In the genomic region with DNA sequence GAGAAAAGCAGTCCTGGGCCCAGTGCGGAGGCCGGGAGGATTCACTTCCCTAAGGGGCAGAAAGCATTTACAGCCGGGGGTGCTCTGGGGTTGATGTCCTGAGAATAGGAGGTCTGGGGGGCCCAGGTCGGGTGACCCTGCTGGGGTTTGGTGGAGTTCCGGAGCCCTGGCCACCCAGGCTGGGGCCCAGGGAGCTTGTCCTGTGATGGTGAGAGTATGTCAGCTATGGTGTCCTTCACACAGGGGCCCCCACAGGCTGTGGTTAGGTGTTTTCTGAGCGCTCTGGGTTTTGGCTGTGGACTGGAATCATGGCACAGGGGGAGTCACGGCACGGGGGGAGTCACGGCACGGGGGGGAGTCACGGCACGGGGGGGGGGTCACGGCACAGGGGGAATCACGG, we compare ENCODE assay signal across 19 cellular contexts. TPM values are rescaled to one million over a fixed set of nuclear protein-coding genes. Genes with fewer than 3 reads are reported as not detected.
A peak's percentile ranks its signal among the peaks of the same experiment; 100 is the strongest.
DNase-seq lines count a peak whose midpoint lies in the region; ATAC-seq, FAIRE-seq and TF ChIP-seq lines count a peak whose summit lies in the region.
"Had no signal": no experiment of that assay in that cellular context is flagged by ENCODE, and none has a peak within 500 bp of the region (broad histone marks: within the 10 kb centered on the region; RNA-seq: fewer than 3 reads in every experiment).

No MANE protein-coding gene starts in this region.

- H4K91ac ChIP-seq in H1 (replicated peaks; ENCODE audit: insufficient read length, low read length): no peak overlapping the region

- FAIRE-seq in H1 (lab: Jason Lieb, UNC): no peak
- FAIRE-seq: GM12878, GM18507 had no signal

- H3K18ac ChIP-seq in H1 (ENCODE audit: extremely low read depth, low read length): peak overlapping the region; percentile 89; the same call in 1 of the 2 replicates

- H2AFZ ChIP-seq in H1 (ENCODE audit: low read length): no peak overlapping the region
- peak overlapping the region; percentile 71 for H2AFZ ChIP-seq in parathyroid adenoma
- H2AFZ ChIP-seq: GM23248 had no signal

- no peak overlapping the region for H3K27ac Mint-ChIP-seq in activated naive CD8-positive, alpha-beta T cell treated with anti-CD3 and anti-CD28 coated beads for 36 hours
- H3K27ac Mint-ChIP-seq in activated naive CD8-positive, alpha-beta T cell treated with anti-CD3 and anti-CD28 coated beads, Interleukin-2, amount 50 U/mL, for 24 hours: no peak overlapping the region
- H3K27ac Mint-ChIP-seq: CD4-positive, CD25-positive, alpha-beta regulatory T cell had no signal

- no peak overlapping the region for H4K5ac ChIP-seq in H1 (ENCODE audit: insufficient read length, low read depth, low read length)

- H3K36me3 ChIP-seq in H7 (replicated peaks; ENCODE audit: control insufficient read depth, insufficient read depth, low read length) (no peaks in the 10 kb centered on the region), H1 (ENCODE audit: control insufficient read depth in 2 of 4, insufficient read depth in 4 of 4, low read length in 3 of 4) (no peaks in the 10 kb centered on the region; a peak in 1 of 8 replicates), parathyroid adenoma (ENCODE audit: control insufficient read depth, insufficient read depth, low read length) (no peaks in the 10 kb centered on the region), breast epithelium (no peaks in the 10 kb centered on the region)
- H3K36me3 ChIP-seq: BLaER1 treated with 17β-estradiol and CSF1 and Interleukin-3, amounts not matched to agents 10 nM and 100 nM had no signal

- CTCF ChIA-PET in H1 (lab: Charles Lee; ENCODE audit: partially characterized antibody): interaction anchor here (1.2 to 2.1 kb wide), 3 partner anchors 8 to 166 kb away, joined by 5 to 8 read pairs (median 7); no protein-coding TSS in a partner anchor

- POLR2A ChIA-PET in H1 (lab: Charles Lee; ENCODE audit: partially characterized antibody): interaction anchor here (1.2 kb wide), 1 partner anchor 8 kb away, joined by 3 read pairs; no protein-coding TSS in a partner anchor

- H2BK12ac ChIP-seq in H1 (ENCODE audit: low read depth, low read length): peak overlapping the region; percentile 99; the same call in 1 of the 2 replicates

- peaks cover 0 to 4% of the 10 kb centered on the region in 2 experiments; a peak in 1 of 4 replicates for H3K79me2 ChIP-seq in H1 (ENCODE audit: control insufficient read depth in 1 of 2, insufficient read depth in 2 of 2, low read length in 2 of 2)
- no peaks in the 10 kb centered on the region for H3K79me2 ChIP-seq in parathyroid adenoma

- H3K4me2 ChIP-seq in H1 (ENCODE audit: insufficient read depth in 1 of 2, low read depth in 2 of 2, low read length in 2 of 2): no peak overlapping the region
- no peak overlapping the region for H3K4me2 ChIP-seq in parathyroid adenoma (ENCODE audit: low read length)
- H3K4me2 ChIP-seq: BLaER1 treated with 17β-estradiol and CSF1 and Interleukin-3, amounts not matched to agents 10 nM and 100 nM had no signal

- H2BK120ac ChIP-seq in H1 (replicated peaks; ENCODE audit: low read depth, low read length): no peak overlapping the region

- no peak overlapping the region for H3K4ac ChIP-seq in H1 (replicated peaks; ENCODE audit: insufficient read length, low read depth, low read length)

- no peak overlapping the region for H3K23ac ChIP-seq in H1 (ENCODE audit: insufficient read length)

- H3K27me3 Mint-ChIP-seq in activated naive CD8-positive, alpha-beta T cell treated with anti-CD3 and anti-CD28 coated beads for 36 hours: peaks cover 28% of the 10 kb centered on the region
- H3K27me3 Mint-ChIP-seq in activated naive CD8-positive, alpha-beta T cell treated with anti-CD3 and anti-CD28 coated beads, Interleukin-2, amount 50 U/mL, for 24 hours: peaks cover 15% of the 10 kb centered on the region

- no peak overlapping the region for H2BK15ac ChIP-seq in H1 (ENCODE audit: low read length)

- intact Hi-C loops in breast epithelium (cut with DNase I; ENCODE audit: low total_unique reads): no loop called here

- H3K27me3 ChIP-seq in H7 (ENCODE audit: control insufficient read depth, insufficient read depth, low read length) (no peaks in the 10 kb centered on the region), H1 (replicated peaks in 1 of 4; ENCODE audit: control insufficient read depth in 3 of 4, extremely low read depth in 1 of 4, insufficient read depth in 3 of 4, low read length in 3 of 4) (no peaks in the 10 kb centered on the region; a peak in 2 of 7 replicates), parathyroid adenoma (ENCODE audit: control insufficient read depth, insufficient read depth, low read length) (no peaks in the 10 kb centered on the region), breast epithelium (no peaks in the 10 kb centered on the region)
- H3K27me3 ChIP-seq: BLaER1 treated with 17β-estradiol and CSF1 and Interleukin-3, amounts not matched to agents 10 nM and 100 nM had no signal

- H3K23me2 ChIP-seq in H1 (ENCODE audit: low read depth, low read length): peaks cover 2% of the 10 kb centered on the region; the same call in 1 of the 2 replicates

- peak overlapping the region; percentile 89; the same call in 1 of the 2 replicates for H2AK5ac ChIP-seq in H1 (ENCODE audit: low read depth, low read length)

- H3K4me1 ChIP-seq in H1 (replicated peaks in 1 of 4; ENCODE audit: control insufficient read depth in 3 of 4, insufficient read depth in 4 of 4, low read length in 3 of 4): peaks cover 10 to 21% (median 14%) of the 10 kb centered on the region in 4 experiments
- no peaks in the 10 kb centered on the region for H3K4me1 ChIP-seq in parathyroid adenoma
- no peaks in the 10 kb centered on the region for H3K4me1 ChIP-seq in breast epithelium

- H2BK5ac ChIP-seq in H1 (ENCODE audit: low read depth, low read length): peak overlapping the region; percentile 83; the same call in 1 of the 2 replicates

- TF ChIP-seq RAD21 in H1 (IDR thresholded peaks at IDR 0.05 in 1 of 2, conservative IDR thresholded peaks at IDR 0.05 in 1 of 2; ENCODE audit: low read depth in 2 of 2, low read length in 2 of 2): no peak

- no peaks in the 10 kb centered on the region for H3K36me3 Mint-ChIP-seq in activated naive CD8-positive, alpha-beta T cell treated with anti-CD3 and anti-CD28 coated beads for 36 hours
- no peaks in the 10 kb centered on the region for H3K36me3 Mint-ChIP-seq in activated naive CD8-positive, alpha-beta T cell treated with anti-CD3 and anti-CD28 coated beads, Interleukin-2, amount 50 U/mL, for 24 hours (ENCODE audit: low read depth)
- H3K36me3 Mint-ChIP-seq: CD4-positive, CD25-positive, alpha-beta regulatory T cell had no signal

- TF ChIP-seq POLR2A in H1 (IDR thresholded peaks at IDR 0.05; ENCODE audit: control extremely low read depth in 1 of 2, low read depth in 2 of 2, low read length in 2 of 2): no peak
- no peak for TF ChIP-seq POLR2A in breast epithelium (IDR thresholded peaks at IDR 0.05)

- peaks cover 17% of the 10 kb centered on the region for H3K4me1 Mint-ChIP-seq in activated naive CD8-positive, alpha-beta T cell treated with anti-CD3 and anti-CD28 coated beads for 36 hours
- H3K4me1 Mint-ChIP-seq in activated naive CD8-positive, alpha-beta T cell treated with anti-CD3 and anti-CD28 coated beads, Interleukin-2, amount 50 U/mL, for 24 hours: peaks cover 8% of the 10 kb centered on the region

- no peaks in the 10 kb centered on the region for H3K9me3 ChIP-seq in H1 (ENCODE audit: insufficient read depth in 2 of 2, low read depth in 1 of 2, low read length in 1 of 2)
- no peaks in the 10 kb centered on the region for H3K9me3 ChIP-seq in parathyroid adenoma (ENCODE audit: control insufficient read depth, low read length)
- no peaks in the 10 kb centered on the region for H3K9me3 ChIP-seq in breast epithelium
- H3K9me3 ChIP-seq: BLaER1 treated with 17β-estradiol and CSF1 and Interleukin-3, amounts not matched to agents 10 nM and 100 nM had no signal

- no peaks in the 10 kb centered on the region; the same call in 1 of the 2 replicates for H3K79me1 ChIP-seq in H1 (ENCODE audit: low read depth, low read length)

- TF ChIP-seq EP300 in H1 (IDR thresholded peaks at IDR 0.05; ENCODE audit: borderline replicate concordance in 1 of 2, low read depth in 2 of 2, low read length in 2 of 2): no peak

- H3K9ac ChIP-seq in H1 (replicated peaks in 1 of 4; ENCODE audit: extremely low read depth in 1 of 4, low read depth in 3 of 4, low read length in 3 of 4) (no peak overlapping the region), parathyroid adenoma (no peak overlapping the region)
- H3K9ac ChIP-seq: BLaER1 treated with 17β-estradiol and CSF1 and Interleukin-3, amounts not matched to agents 10 nM and 100 nM; GM23248 had no signal

- ATAC-seq in activated naive CD8-positive, alpha-beta T cell treated with anti-CD3 and anti-CD28 coated beads, Interleukin-2, amount 50 U/mL, for 24 hours: no peak
- no peak for ATAC-seq in HG03039 (IDR thresholded peaks at IDR 0.05; ENCODE audit: unreplicated experiment)
- ATAC-seq: GM12878, HCT116 had no signal

- WGBS in H1 (ENCODE audit: extremely low coverage in 1 of 2, insufficient coverage in 1 of 2, insufficient read length in 1 of 2, insufficient replicate concordance in 2 of 2, low coverage in 1 of 2, low lambda C conversion rate in 2 of 2, missing lambda C conversion rate in 1 of 2), 2 experiments: 71% methylated on average over 7 of the region's 14 CpGs; no CpG with 5 or more reads in 1 of the 2 experiments

- H3K4me3 ChIP-seq in H7 (ENCODE audit: insufficient read depth, low read depth, low read length) (no peak overlapping the region), H1 (ENCODE audit: extremely low read depth in 1 of 4, insufficient read depth in 2 of 4, low read depth in 3 of 4, low read length in 4 of 4) (no peak overlapping the region), parathyroid adenoma (ENCODE audit: low read depth, low read length) (no peak overlapping the region), breast epithelium (no peak overlapping the region)
- H3K4me3 ChIP-seq: BLaER1 treated with 17β-estradiol and CSF1 and Interleukin-3, amounts not matched to agents 10 nM and 100 nM; GM12878; GM23248 had no signal

- DNase-seq in activated naive CD8-positive, alpha-beta T cell treated with anti-CD3 and anti-CD28 coated beads for 36 hours: no peak
- no peak for DNase-seq in activated naive CD8-positive, alpha-beta T cell treated with anti-CD3 and anti-CD28 coated beads, Interleukin-2, amount 50 U/mL, for 24 hours
- DNase-seq in H7 (peak; percentile 61), H1 (ENCODE audit: low read depth in 1 of 2, low spot score in 2 of 2) (no peak), NOMO-1 (lab: John Stamatoyannopoulos, UW; ENCODE audit: unreplicated experiment in 2 of 2) (no peak), breast epithelium (ENCODE audit: low spot score in 2 of 2) (no peak)
- DNase-seq: 8988T; AML-193; Calu3; CD4-positive, CD25-positive, alpha-beta regulatory T cell; DMS 273 treated with DMSO at 0.1 percent for 48 hours; GM23248; IMR-90 had no signal

- no peak overlapping the region for H3K27ac ChIP-seq in H1 (ENCODE audit: low read depth, low read length)
- no peak overlapping the region for H3K27ac ChIP-seq in parathyroid adenoma
- no peak overlapping the region for H3K27ac ChIP-seq in breast epithelium
- H3K27ac ChIP-seq: BLaER1 treated with 17β-estradiol and CSF1 and Interleukin-3, amounts not matched to agents 10 nM and 100 nM; GM23248 had no signal

- H3K9me3 Mint-ChIP-seq in activated naive CD8-positive, alpha-beta T cell treated with anti-CD3 and anti-CD28 coated beads for 36 hours: no peaks in the 10 kb centered on the region
- H3K9me3 Mint-ChIP-seq in activated naive CD8-positive, alpha-beta T cell treated with anti-CD3 and anti-CD28 coated beads, Interleukin-2, amount 50 U/mL, for 24 hours: no peaks in the 10 kb centered on the region
- H3K9me3 Mint-ChIP-seq: CD4-positive, CD25-positive, alpha-beta regulatory T cell had no signal

- H2BK20ac ChIP-seq in H1 (ENCODE audit: low read length): peak overlapping the region; percentile 97; the same call in 1 of the 2 replicates

- no peak overlapping the region for H3K14ac ChIP-seq in H1 (ENCODE audit: insufficient read length)

- H3K4me3 Mint-ChIP-seq in activated naive CD8-positive, alpha-beta T cell treated with anti-CD3 and anti-CD28 coated beads for 36 hours: peak overlapping the region; percentile 52
- H3K4me3 Mint-ChIP-seq in activated naive CD8-positive, alpha-beta T cell treated with anti-CD3 and anti-CD28 coated beads, Interleukin-2, amount 50 U/mL, for 24 hours: no peak overlapping the region
- H3K4me3 Mint-ChIP-seq: CD4-positive, CD25-positive, alpha-beta regulatory T cell had no signal

- TF ChIP-seq CTCF in H1 (IDR thresholded peaks at IDR 0.05; ENCODE audit: control extremely low read depth in 1 of 3, insufficient read depth in 1 of 3, low read depth in 1 of 3, low read length in 3 of 3) (no peak), parathyroid adenoma (IDR thresholded peaks at IDR 0.05) (no peak), breast epithelium (IDR thresholded peaks at IDR 0.05) (no peak)

- H4K8ac ChIP-seq in H1 (ENCODE audit: extremely low read depth, insufficient read depth, low read length): no peak overlapping the region

- H3K56ac ChIP-seq in H1 (replicated peaks; ENCODE audit: insufficient read length, low read depth, low read length): no peak overlapping the region

- no peaks in the 10 kb centered on the region for H4K20me1 ChIP-seq in H1 (replicated peaks in 1 of 2; ENCODE audit: control insufficient read depth in 1 of 2, insufficient read depth in 2 of 2, low read length in 2 of 2)
- H4K20me1 ChIP-seq: BLaER1 treated with 17β-estradiol and CSF1 and Interleukin-3, amounts not matched to agents 10 nM and 100 nM had no signal

RNA-seq across cellular contexts. Expression of a gene that starts 54.5 kb away (rescaled TPM):
- total RNA-seq in activated naive CD8-positive, alpha-beta T cell treated with anti-CD3 and anti-CD28 coated beads for 36 hours: 10 to 100 TPM; 32.6 to 34.5 TPM
- total RNA-seq in H7 (2014; rRNA removed; shearing (Covaris generic)): 18.8 and 23.9 TPM in 2 replicates
- 22.3 and 27.1 TPM in 2 replicates for total RNA-seq in H1 (2021; fragmentation: NEBNext Ultra II Directional; extraction: Animal tissue kit (Norgen Biotek cat#: 25700))
- 21.7 and 22.4 TPM in 2 replicates for polyA plus RNA-seq in H1 (2011; rRNA removed)
- 28.4 TPM for polyA plus RNA-seq in H1 (2011; cell fraction: cytosol; rRNA removed)
- 32.0 TPM for polyA plus RNA-seq in H1 (2011; cell fraction: nucleus; rRNA removed)
- 20.0 to 35.4 TPM (median 24.9 TPM) in 4 replicates for polyA plus RNA-seq in H1 (2012, experiment 1 of 2)
- polyA plus RNA-seq in H1 (2012, experiment 2 of 2): 18.8 TPM
- 46.5 TPM for polyA plus RNA-seq in H1 (2013, experiment 1 of 2)
- polyA plus RNA-seq in H1 (2013, experiment 2 of 2): 45.9 TPM
- polyA minus RNA-seq in H1 (2011; rRNA and poly(A)+ RNA removed): 15.2 and 16.4 TPM in 2 replicates
- polyA minus RNA-seq in H1 (2011; cell fraction: cytosol; rRNA and poly(A)+ RNA removed): 13.4 TPM
- polyA minus RNA-seq in H1 (2011; cell fraction: nucleus; rRNA and poly(A)+ RNA removed): 24.7 TPM
- 10 to 100 TPM; 17.7 to 34.6 (median 27.4) TPM for total RNA-seq in breast epithelium
